1 cellular context compared by ENCODE assay signal in the genomic region with DNA sequence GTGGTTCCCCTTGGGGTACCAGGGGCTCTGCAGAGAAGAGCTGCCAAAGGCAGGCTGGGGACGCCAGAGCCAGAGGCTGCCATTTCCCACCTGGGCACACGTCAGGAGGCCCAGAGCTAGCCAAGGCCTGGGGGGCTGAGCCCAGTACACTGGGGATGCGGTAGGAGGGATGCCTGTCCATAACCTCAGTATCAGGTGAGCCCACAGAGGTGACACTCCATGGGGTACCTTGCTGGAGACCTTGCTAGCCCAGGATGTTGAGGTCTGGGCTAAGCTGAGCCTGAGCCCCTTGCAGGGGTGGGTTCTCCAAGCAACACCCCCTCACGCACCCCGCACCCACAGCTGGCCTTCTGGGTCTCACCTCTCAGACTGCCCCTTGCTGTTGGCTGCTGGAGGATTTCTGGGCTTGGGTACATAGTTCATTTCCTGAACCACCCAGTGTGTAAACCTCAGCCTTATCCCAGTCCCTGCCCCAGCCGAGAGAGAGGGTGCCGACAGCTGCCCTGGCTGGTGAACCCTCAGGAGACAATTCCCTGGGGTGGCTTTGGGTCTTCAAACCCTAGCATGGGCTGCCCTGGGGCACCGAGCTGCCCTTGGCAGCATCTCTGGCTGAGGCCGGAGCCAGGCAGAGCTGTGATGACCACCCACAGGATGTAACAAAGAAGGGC.
A peak's percentile ranks its signal among the peaks of the same experiment; 100 is the strongest.
TF ChIP-seq lines count a peak whose summit lies in the region.

No MANE protein-coding gene starts in this region.

TF ChIP-seq in HepG2, 621 proteins besides CTCF, POLR2A, EP300 and RAD21 (continued from another document and continues in another):
- TF ChIP-seq ZBTB3 (CRISPR knock-in tag; IDR thresholded peaks at IDR 0.05; ENCODE audit: borderline replicate concordance, low read depth): no peak
- TF ChIP-seq ZNF460 (CRISPR knock-in tag; IDR thresholded peaks at IDR 0.05; ENCODE audit: borderline replicate concordance): no peak
- TF ChIP-seq POLR2AphosphoS2 (IDR thresholded peaks at IDR 0.05; ENCODE audit: low read depth, low read length): no peak
- TF ChIP-seq MXI1 (IDR thresholded peaks at IDR 0.05; ENCODE audit: borderline replicate concordance, low read depth, low read length): no peak
- TF ChIP-seq JARID2 (CRISPR knock-in tag; IDR thresholded peaks at IDR 0.05; ENCODE audit: insufficient replicate concordance): no peak
- TF ChIP-seq, protein P1, sequence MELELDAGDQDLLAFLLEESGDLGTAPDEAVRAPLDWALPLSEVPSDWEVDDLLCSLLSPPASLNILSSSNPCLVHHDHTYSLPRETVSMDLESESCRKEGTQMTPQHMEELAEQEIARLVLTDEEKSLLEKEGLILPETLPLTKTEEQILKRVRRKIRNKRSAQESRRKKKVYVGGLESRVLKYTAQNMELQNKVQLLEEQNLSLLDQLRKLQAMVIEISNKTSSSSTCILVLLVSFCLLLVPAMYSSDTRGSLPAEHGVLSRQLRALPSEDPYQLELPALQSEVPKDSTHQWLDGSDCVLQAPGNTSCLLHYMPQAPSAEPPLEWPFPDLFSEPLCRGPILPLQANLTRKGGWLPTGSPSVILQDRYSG (CRISPR knock-in tag; IDR thresholded peaks at IDR 0.05): no peak
- no peak for TF ChIP-seq TOE1 (CRISPR knock-in tag; IDR thresholded peaks at IDR 0.05)
- no peak for TF ChIP-seq ZNF256 (CRISPR knock-in tag; conservative IDR thresholded peaks at IDR 0.05)
- TF ChIP-seq ZNF672 (CRISPR knock-in tag; IDR thresholded peaks at IDR 0.05): no peak
- TF ChIP-seq ZMAT3 (CRISPR knock-in tag; conservative IDR thresholded peaks at IDR 0.05): no peak
- peak; percentile 63; the same call in 1 of the 2 replicates for TF ChIP-seq MEIS2 (CRISPR knock-in tag; IDR thresholded peaks at IDR 0.05)
- no peak for TF ChIP-seq ZNF350 (CRISPR knock-in tag; IDR thresholded peaks at IDR 0.05; ENCODE audit: borderline replicate concordance, low read depth)
- TF ChIP-seq CBX1 (IDR thresholded peaks at IDR 0.05; ENCODE audit: low read depth): no peak
- TF ChIP-seq, protein P2, sequence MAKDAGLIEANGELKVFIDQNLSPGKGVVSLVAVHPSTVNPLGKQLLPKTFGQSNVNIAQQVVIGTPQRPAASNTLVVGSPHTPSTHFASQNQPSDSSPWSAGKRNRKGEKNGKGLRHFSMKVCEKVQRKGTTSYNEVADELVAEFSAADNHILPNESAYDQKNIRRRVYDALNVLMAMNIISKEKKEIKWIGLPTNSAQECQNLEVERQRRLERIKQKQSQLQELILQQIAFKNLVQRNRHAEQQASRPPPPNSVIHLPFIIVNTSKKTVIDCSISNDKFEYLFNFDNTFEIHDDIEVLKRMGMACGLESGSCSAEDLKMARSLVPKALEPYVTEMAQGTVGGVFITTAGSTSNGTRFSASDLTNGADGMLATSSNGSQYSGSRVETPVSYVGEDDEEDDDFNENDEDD (CRISPR knock-in tag; IDR thresholded peaks at IDR 0.05; ENCODE audit: borderline replicate concordance): no peak
- TF ChIP-seq, protein P3, sequence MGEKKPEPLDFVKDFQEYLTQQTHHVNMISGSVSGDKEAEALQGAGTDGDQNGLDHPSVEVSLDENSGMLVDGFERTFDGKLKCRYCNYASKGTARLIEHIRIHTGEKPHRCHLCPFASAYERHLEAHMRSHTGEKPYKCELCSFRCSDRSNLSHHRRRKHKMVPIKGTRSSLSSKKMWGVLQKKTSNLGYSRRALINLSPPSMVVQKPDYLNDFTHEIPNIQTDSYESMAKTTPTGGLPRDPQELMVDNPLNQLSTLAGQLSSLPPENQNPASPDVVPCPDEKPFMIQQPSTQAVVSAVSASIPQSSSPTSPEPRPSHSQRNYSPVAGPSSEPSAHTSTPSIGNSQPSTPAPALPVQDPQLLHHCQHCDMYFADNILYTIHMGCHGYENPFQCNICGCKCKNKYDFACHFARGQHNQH (CRISPR knock-in tag; IDR thresholded peaks at IDR 0.05): peak; percentile 40; the same call in 1 of the 2 replicates
- TF ChIP-seq, protein P4, sequence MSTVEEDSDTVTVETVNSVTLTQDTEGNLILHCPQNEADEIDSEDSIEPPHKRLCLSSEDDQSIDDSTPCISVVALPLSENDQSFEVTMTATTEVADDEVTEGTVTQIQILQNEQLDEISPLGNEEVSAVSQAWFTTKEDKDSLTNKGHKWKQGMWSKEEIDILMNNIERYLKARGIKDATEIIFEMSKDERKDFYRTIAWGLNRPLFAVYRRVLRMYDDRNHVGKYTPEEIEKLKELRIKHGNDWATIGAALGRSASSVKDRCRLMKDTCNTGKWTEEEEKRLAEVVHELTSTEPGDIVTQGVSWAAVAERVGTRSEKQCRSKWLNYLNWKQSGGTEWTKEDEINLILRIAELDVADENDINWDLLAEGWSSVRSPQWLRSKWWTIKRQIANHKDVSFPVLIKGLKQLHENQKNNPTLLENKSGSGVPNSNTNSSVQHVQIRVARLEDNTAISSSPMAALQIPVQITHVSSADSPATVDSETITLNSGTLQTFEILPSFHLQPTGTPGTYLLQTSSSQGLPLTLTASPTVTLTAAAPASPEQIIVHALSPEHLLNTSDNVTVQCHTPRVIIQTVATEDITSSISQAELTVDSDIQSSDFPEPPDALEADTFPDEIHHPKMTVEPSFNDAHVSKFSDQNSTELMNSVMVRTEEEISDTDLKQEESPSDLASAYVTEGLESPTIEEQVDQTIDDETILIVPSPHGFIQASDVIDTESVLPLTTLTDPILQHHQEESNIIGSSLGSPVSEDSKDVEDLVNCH (CRISPR knock-in tag; IDR thresholded peaks at IDR 0.05): no peak
- TF ChIP-seq NFE2 (CRISPR knock-in tag; IDR thresholded peaks at IDR 0.05): no peak
- TF ChIP-seq ZNF317 (CRISPR knock-in tag; IDR thresholded peaks at IDR 0.05): no peak
- no peak for TF ChIP-seq TEAD2 (CRISPR knock-in tag; IDR thresholded peaks at IDR 0.05)
- TF ChIP-seq ZNF589 (CRISPR knock-in tag; conservative IDR thresholded peaks at IDR 0.05): no peak
- TF ChIP-seq ZFP62 (CRISPR knock-in tag; IDR thresholded peaks at IDR 0.05): no peak
- TF ChIP-seq, protein P5, sequence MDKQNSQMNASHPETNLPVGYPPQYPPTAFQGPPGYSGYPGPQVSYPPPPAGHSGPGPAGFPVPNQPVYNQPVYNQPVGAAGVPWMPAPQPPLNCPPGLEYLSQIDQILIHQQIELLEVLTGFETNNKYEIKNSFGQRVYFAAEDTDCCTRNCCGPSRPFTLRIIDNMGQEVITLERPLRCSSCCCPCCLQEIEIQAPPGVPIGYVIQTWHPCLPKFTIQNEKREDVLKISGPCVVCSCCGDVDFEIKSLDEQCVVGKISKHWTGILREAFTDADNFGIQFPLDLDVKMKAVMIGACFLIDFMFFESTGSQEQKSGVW (CRISPR knock-in tag; IDR thresholded peaks at IDR 0.05; ENCODE audit: borderline replicate concordance): no peak
- no peak for TF ChIP-seq NCOA5 (CRISPR knock-in tag; IDR thresholded peaks at IDR 0.05)
- no peak for TF ChIP-seq ZNF441 (CRISPR knock-in tag; IDR thresholded peaks at IDR 0.05; ENCODE audit: borderline replicate concordance)
- TF ChIP-seq ZSCAN30 (CRISPR knock-in tag; IDR thresholded peaks at IDR 0.05): no peak
- TF ChIP-seq ZNF652 (CRISPR knock-in tag; IDR thresholded peaks at IDR 0.05; ENCODE audit: borderline replicate concordance, low read depth): no peak
- no peak for TF ChIP-seq RFXANK (CRISPR knock-in tag; IDR thresholded peaks at IDR 0.05)
- no peak for TF ChIP-seq ZKSCAN8 (CRISPR knock-in tag; IDR thresholded peaks at IDR 0.05; ENCODE audit: borderline replicate concordance)
- no peak for TF ChIP-seq GFI1 (CRISPR knock-in tag; IDR thresholded peaks at IDR 0.05; ENCODE audit: borderline replicate concordance)
- TF ChIP-seq, protein P6, sequence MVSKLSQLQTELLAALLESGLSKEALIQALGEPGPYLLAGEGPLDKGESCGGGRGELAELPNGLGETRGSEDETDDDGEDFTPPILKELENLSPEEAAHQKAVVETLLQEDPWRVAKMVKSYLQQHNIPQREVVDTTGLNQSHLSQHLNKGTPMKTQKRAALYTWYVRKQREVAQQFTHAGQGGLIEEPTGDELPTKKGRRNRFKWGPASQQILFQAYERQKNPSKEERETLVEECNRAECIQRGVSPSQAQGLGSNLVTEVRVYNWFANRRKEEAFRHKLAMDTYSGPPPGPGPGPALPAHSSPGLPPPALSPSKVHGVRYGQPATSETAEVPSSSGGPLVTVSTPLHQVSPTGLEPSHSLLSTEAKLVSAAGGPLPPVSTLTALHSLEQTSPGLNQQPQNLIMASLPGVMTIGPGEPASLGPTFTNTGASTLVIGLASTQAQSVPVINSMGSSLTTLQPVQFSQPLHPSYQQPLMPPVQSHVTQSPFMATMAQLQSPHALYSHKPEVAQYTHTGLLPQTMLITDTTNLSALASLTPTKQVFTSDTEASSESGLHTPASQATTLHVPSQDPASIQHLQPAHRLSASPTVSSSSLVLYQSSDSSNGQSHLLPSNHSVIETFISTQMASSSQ (IDR thresholded peaks at IDR 0.05; ENCODE audit: low read depth): no peak
- TF ChIP-seq, protein P6 (CRISPR knock-in tag; IDR thresholded peaks at IDR 0.05; ENCODE audit: borderline replicate concordance): no peak
- no peak for TF ChIP-seq RFX3 (CRISPR knock-in tag; IDR thresholded peaks at IDR 0.05)
- TF ChIP-seq, protein P7, sequence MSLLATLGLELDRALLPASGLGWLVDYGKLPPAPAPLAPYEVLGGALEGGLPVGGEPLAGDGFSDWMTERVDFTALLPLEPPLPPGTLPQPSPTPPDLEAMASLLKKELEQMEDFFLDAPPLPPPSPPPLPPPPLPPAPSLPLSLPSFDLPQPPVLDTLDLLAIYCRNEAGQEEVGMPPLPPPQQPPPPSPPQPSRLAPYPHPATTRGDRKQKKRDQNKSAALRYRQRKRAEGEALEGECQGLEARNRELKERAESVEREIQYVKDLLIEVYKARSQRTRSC (CRISPR knock-in tag; IDR thresholded peaks at IDR 0.05; ENCODE audit: low read depth): no peak
- TF ChIP-seq NBN (conservative IDR thresholded peaks at IDR 0.05): no peak
- TF ChIP-seq ZNF232 (CRISPR knock-in tag; IDR thresholded peaks at IDR 0.05; ENCODE audit: borderline replicate concordance): no peak
- TF ChIP-seq, protein P8, sequence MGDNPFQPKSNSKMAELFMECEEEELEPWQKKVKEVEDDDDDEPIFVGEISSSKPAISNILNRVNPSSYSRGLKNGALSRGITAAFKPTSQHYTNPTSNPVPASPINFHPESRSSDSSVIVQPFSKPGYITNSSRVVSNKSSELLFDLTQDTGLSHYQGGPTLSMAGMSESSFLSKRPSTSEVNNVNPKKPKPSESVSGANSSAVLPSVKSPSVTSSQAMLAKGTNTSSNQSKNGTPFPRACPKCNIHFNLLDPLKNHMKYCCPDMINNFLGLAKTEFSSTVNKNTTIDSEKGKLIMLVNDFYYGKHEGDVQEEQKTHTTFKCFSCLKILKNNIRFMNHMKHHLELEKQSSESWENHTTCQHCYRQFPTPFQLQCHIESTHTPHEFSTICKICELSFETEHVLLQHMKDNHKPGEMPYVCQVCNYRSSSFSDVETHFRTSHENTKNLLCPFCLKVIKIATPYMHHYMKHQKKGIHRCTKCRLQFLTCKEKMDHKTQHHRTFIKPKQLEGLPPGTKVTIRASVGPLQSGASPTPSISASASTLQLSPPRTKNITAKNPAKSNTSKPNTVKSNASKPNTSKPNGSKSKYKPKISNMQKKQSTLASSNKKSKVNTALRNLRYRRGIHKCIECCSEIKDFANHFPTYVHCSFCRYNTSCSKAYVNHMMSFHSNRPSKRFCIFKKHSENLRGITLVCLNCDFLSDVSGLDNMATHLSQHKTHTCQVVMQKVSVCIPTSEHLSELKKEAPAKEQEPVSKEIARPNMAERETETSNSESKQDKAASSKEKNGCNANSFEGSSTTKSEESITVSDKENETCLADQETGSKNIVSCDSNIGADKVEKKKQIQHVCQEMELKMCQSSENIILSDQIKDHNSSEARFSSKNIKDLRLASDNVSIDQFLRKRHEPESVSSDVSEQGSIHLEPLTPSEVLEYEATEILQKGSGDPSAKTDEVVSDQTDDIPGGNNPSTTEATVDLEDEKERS (CRISPR knock-in tag; IDR thresholded peaks at IDR 0.05): no peak
- TF ChIP-seq, protein P9, sequence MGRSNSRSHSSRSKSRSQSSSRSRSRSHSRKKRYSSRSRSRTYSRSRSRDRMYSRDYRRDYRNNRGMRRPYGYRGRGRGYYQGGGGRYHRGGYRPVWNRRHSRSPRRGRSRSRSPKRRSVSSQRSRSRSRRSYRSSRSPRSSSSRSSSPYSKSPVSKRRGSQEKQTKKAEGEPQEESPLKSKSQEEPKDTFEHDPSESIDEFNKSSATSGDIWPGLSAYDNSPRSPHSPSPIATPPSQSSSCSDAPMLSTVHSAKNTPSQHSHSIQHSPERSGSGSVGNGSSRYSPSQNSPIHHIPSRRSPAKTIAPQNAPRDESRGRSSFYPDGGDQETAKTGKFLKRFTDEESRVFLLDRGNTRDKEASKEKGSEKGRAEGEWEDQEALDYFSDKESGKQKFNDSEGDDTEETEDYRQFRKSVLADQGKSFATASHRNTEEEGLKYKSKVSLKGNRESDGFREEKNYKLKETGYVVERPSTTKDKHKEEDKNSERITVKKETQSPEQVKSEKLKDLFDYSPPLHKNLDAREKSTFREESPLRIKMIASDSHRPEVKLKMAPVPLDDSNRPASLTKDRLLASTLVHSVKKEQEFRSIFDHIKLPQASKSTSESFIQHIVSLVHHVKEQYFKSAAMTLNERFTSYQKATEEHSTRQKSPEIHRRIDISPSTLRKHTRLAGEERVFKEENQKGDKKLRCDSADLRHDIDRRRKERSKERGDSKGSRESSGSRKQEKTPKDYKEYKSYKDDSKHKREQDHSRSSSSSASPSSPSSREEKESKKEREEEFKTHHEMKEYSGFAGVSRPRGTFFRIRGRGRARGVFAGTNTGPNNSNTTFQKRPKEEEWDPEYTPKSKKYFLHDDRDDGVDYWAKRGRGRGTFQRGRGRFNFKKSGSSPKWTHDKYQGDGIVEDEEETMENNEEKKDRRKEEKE (IDR thresholded peaks at IDR 0.05): no peak
- no peak for TF ChIP-seq SCMH1 (CRISPR knock-in tag; IDR thresholded peaks at IDR 0.05; ENCODE audit: borderline replicate concordance)
- TF ChIP-seq, protein P10, sequence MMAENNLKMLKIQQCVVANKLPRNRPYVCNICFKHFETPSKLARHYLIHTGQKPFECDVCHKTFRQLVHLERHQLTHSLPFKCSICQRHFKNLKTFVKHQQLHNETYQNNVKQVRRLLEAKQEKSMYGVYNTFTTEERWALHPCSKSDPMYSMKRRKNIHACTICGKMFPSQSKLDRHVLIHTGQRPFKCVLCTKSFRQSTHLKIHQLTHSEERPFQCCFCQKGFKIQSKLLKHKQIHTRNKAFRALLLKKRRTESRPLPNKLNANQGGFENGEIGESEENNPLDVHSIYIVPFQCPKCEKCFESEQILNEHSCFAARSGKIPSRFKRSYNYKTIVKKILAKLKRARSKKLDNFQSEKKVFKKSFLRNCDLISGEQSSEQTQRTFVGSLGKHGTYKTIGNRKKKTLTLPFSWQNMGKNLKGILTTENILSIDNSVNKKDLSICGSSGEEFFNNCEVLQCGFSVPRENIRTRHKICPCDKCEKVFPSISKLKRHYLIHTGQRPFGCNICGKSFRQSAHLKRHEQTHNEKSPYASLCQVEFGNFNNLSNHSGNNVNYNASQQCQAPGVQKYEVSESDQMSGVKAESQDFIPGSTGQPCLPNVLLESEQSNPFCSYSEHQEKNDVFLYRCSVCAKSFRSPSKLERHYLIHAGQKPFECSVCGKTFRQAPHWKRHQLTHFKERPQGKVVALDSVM (CRISPR knock-in tag; IDR thresholded peaks at IDR 0.05): no peak
